7 cellular contexts compared by ENCODE assay signal in genomic region chr3:48716508-48716981, GRCh38. TPM values are rescaled to one million over a fixed set of nuclear protein-coding genes. Genes with fewer than 3 reads are reported as not detected.
DNase-seq lines count a peak whose midpoint lies in the region; ATAC-seq and TF ChIP-seq lines count a peak whose summit lies in the region.

No MANE protein-coding gene starts in this region.

- TF ChIP-seq CTCF in SU-DHL-6 (IDR thresholded peaks at IDR 0.05; ENCODE audit: insufficient read depth, low read length, poor library complexity, severe bottlenecking) (no peak), tibial nerve (IDR thresholded peaks at IDR 0.05) (no peak)

- TF ChIP-seq EP300 in tibial nerve (IDR thresholded peaks at IDR 0.05): no peak

- H3K4me1 ChIP-seq in mesodermal cell (ENCODE audit: control insufficient read depth, insufficient read depth, low read length, poor library complexity, severe bottlenecking) (peaks cover 10% of the 10 kb centered on the region), tibial nerve (peaks cover 0 to 50% (median 18%) of the 10 kb centered on the region in 4 donors)

- H3K4me3 ChIP-seq in SU-DHL-6 (ENCODE audit: insufficient read depth, low read length, poor library complexity, severe bottlenecking): peak overlapping the region; percentile 90
- peak overlapping the region; percentile 98 for H3K4me3 ChIP-seq in mesodermal cell (ENCODE audit: extremely low read depth, insufficient read depth, low read length, poor library complexity, severe bottlenecking)
- peak overlapping the region; percentile 63 to 89 (median 82) for H3K4me3 ChIP-seq in tibial nerve

- H4K20me1 ChIP-seq in SU-DHL-6 (ENCODE audit: low read depth, low read length): peaks cover 5% of the 10 kb centered on the region; the same call in 1 of the 2 replicates

- H3K9me3 ChIP-seq in SU-DHL-6 (ENCODE audit: insufficient read depth, low read length) (no peaks in the 10 kb centered on the region), mesodermal cell (ENCODE audit: control insufficient read depth, low read length) (no peaks in the 10 kb centered on the region), tibial nerve (no peaks in the 10 kb centered on the region)

- 0% methylated on average over 3 to 7 of the region's 16 CpGs for WGBS in mesodermal cell (ENCODE audit: insufficient coverage in 2 of 2), 2 experiments
- 0 to 1% methylated on average over 16 of the region's 16 CpGs for WGBS in tibial nerve, 2 donors

- H3K36me3 ChIP-seq in SU-DHL-6 (ENCODE audit: low read length) (peaks cover 7% of the 10 kb centered on the region; the same call in 1 of the 2 replicates), mesodermal cell (ENCODE audit: control insufficient read depth, insufficient read depth, low read length) (peaks cover 38% of the 10 kb centered on the region), tibial nerve (peaks cover 0 to 27% (median 0%) of the 10 kb centered on the region in 3 donors)

- no peaks in the 10 kb centered on the region for H3F3A ChIP-seq in SU-DHL-6 (ENCODE audit: insufficient read depth)

- peak overlapping the region; percentile 70 for H3K4me2 ChIP-seq in SU-DHL-6 (ENCODE audit: low read depth, low read length, poor library complexity, severe bottlenecking)

- DNase-seq in HT1080 (ENCODE audit: low read depth) (peak; percentile 17), tibial nerve (ENCODE audit: low spot score in 2 of 2) (no peak), cerebellum (ENCODE audit: low spot score) (no peak)
- DNase-seq in central memory CD4-positive, alpha-beta T cell: peak; percentile 25

- H3K9me2 ChIP-seq in SU-DHL-6 (replicated peaks; ENCODE audit: insufficient read depth, low read length): no peaks in the 10 kb centered on the region

- H3K9ac ChIP-seq in SU-DHL-6 (ENCODE audit: low read length): peak overlapping the region; percentile 94

- no peak for TF ChIP-seq POLR2A in tibial nerve (IDR thresholded peaks at IDR 0.05)

- ATAC-seq in HG03025 (IDR thresholded peaks at IDR 0.05; ENCODE audit: low FRiP score, unreplicated experiment): no peak

- H3K27me3 ChIP-seq in SU-DHL-6 (ENCODE audit: low read length) (no peaks in the 10 kb centered on the region), tibial nerve (no peaks in the 10 kb centered on the region)

- H3K79me2 ChIP-seq in SU-DHL-6 (ENCODE audit: insufficient read depth, low read length): peaks cover 53% of the 10 kb centered on the region

- H2AFZ ChIP-seq in SU-DHL-6 (ENCODE audit: low read depth, low read length, severe bottlenecking): peak overlapping the region; percentile 23

- H3K27ac ChIP-seq in SU-DHL-6 (ENCODE audit: low read depth, low read length) (peak overlapping the region; percentile 42), mesodermal cell (ENCODE audit: low read depth, low read length, severe bottlenecking) (peak overlapping the region; percentile 97), tibial nerve (peak overlapping the region; percentile 82 to 93 (median 83))

RNA-seq across cellular contexts. Expression of gene IP6K2, which starts 0.5 kb away (rescaled TPM):
- 45.8 and 65.7 TPM in 2 replicates for total RNA-seq in HT1080 (2014; rRNA removed; shearing (Covaris generic))
- 45.5 and 55.4 TPM in 2 replicates for polyA plus RNA-seq in HT1080 (2015; cell fraction: cytosol; rRNA removed)
- polyA plus RNA-seq in HT1080 (2015; cell fraction: nucleus; rRNA removed): 170 and 209 TPM in 2 replicates
- 155 TPM for polyA plus RNA-seq in mesodermal cell (2013, experiment 1 of 2)
- 132 TPM for polyA plus RNA-seq in mesodermal cell (2013, experiment 2 of 2)
- total RNA-seq in tibial nerve (100 to 1,000 TPM; 130 to 202 (median 171) TPM), cerebellum (122 TPM)

RNA-seq across cellular contexts. Expression of gene NCKIPSD, which starts 30.8 kb away (rescaled TPM):
- 34.2 and 39.2 TPM in 2 replicates for total RNA-seq in HT1080 (2014; rRNA removed; shearing (Covaris generic))
- polyA plus RNA-seq in HT1080 (2015; cell fraction: cytosol; rRNA removed): 23.2 and 23.4 TPM in 2 replicates
- polyA plus RNA-seq in HT1080 (2015; cell fraction: nucleus; rRNA removed): 30.8 and 47.2 TPM in 2 replicates
- 23.4 TPM for polyA plus RNA-seq in mesodermal cell (2013, experiment 1 of 2)
- 20.1 TPM for polyA plus RNA-seq in mesodermal cell (2013, experiment 2 of 2)
- 10 to 100 TPM; 32.4 to 88.5 (median 51.8) TPM for total RNA-seq in tibial nerve
- 15.7 TPM for total RNA-seq in cerebellum

RNA-seq across cellular contexts. Expression of gene CELSR3, which starts 53.9 kb away (rescaled TPM):
- total RNA-seq in HT1080 (2014; rRNA removed; shearing (Covaris generic)): 3.5 and 3.8 TPM in 2 replicates
- polyA plus RNA-seq in HT1080 (2015; cell fraction: cytosol; rRNA removed): 2.6 and 2.9 TPM in 2 replicates
- polyA plus RNA-seq in HT1080 (2015; cell fraction: nucleus; rRNA removed): 19.1 and 23.8 TPM in 2 replicates
- 21.2 TPM for polyA plus RNA-seq in mesodermal cell (2013, experiment 1 of 2)
- polyA plus RNA-seq in mesodermal cell (2013, experiment 2 of 2): 14.6 TPM
- total RNA-seq in tibial nerve (10 to 100 TPM in 1 of 4 donors, 1 to 10 TPM in 2, under 1 TPM in 1; 0.87 to 13.5 (median 1.5) TPM), cerebellum (37.4 TPM)

Comparison
In these comparisons a context has a peak if more than half of its experiments do, and no peak if none do; other contexts are left out.
1. DNase-seq: peak in HT1080 (single experiment) and central memory CD4-positive, alpha-beta T cell (single experiment); none in tibial nerve (0 of 2) and cerebellum (single experiment).
2. H3K27ac ChIP-seq: peak in every context shown above with its lines; median percentile 97 in mesodermal cell; 83 in tibial nerve; 42 in SU-DHL-6.
3. Peak in every context shown above with its lines, with median percentiles within 50 percentile points of each other: H3K4me3 ChIP-seq.